Comparison of ENCODE assay signal across 2 cellular contexts in genomic region chr18:55407774-55408535, GRCh38.
TF ChIP-seq lines count a peak whose summit lies in the region.

No MANE protein-coding gene starts in this region.

TF ChIP-seq in SK-N-SH, 30 proteins besides CTCF, POLR2A, EP300 and RAD21:
- no peak for TF ChIP-seq IRF3 (IDR thresholded peaks at IDR 0.05; ENCODE audit: low read depth, low read length)

TF ChIP-seq in SK-N-SH treated with all-trans-retinoic acid at 6 μM for 48 hours, 23 proteins besides CTCF, POLR2A, EP300 and RAD21 (continued from another document):
- TF ChIP-seq, protein P1, sequence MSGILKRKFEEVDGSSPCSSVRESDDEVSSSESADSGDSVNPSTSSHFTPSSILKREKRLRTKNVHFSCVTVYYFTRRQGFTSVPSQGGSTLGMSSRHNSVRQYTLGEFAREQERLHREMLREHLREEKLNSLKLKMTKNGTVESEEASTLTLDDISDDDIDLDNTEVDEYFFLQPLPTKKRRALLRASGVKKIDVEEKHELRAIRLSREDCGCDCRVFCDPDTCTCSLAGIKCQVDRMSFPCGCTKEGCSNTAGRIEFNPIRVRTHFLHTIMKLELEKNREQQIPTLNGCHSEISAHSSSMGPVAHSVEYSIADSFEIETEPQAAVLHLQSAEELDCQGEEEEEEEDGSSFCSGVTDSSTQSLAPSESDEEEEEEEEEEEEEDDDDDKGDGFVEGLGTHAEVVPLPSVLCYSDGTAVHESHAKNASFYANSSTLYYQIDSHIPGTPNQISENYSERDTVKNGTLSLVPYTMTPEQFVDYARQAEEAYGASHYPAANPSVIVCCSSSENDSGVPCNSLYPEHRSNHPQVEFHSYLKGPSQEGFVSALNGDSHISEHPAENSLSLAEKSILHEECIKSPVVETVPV (CRISPR knock-in tag; IDR thresholded peaks at IDR 0.05), result no peak
- TF ChIP-seq ZNF565 (CRISPR knock-in tag; conservative IDR thresholded peaks at IDR 0.05; ENCODE audit: low read depth) (no peak), ESRRG (CRISPR knock-in tag; IDR thresholded peaks at IDR 0.05) (no peak), ZFP30 (CRISPR knock-in tag; IDR thresholded peaks at IDR 0.05) (no peak)
